Comparison of ENCODE assay signal across 10 cellular contexts in genomic region chr9:121367651-121368510, GRCh38. TPM values are rescaled to one million over a fixed set of nuclear protein-coding genes. Genes with fewer than 3 reads are reported as not detected.
DNase-seq lines count a peak whose midpoint lies in the region; ATAC-seq and TF ChIP-seq lines count a peak whose summit lies in the region.
"Had no signal": no experiment of that assay in that cellular context is flagged by ENCODE, and none has a peak within 500 bp of the region (broad histone marks: within the 10 kb centered on the region; RNA-seq: fewer than 3 reads in every experiment).

No MANE protein-coding gene starts in this region.

- TF ChIP-seq CTCF in H9 (conservative IDR thresholded peaks at IDR 0.05) (no peak), fibroblast of villous mesenchyme (IDR thresholded peaks at IDR 0.05; ENCODE audit: insufficient read depth, low read depth, low read length) (no peak), MM.1S (IDR thresholded peaks at IDR 0.05; ENCODE audit: low read length) (no peak)

- no peak overlapping the region for H2BK120ac ChIP-seq in H9 (ENCODE audit: low read depth, low read length, poor library complexity, severe bottlenecking)

- peaks cover 4 to 9% (median 6%) of the 10 kb centered on the region in 3 experiments; a peak in 6 of 7 replicates for H3K36me3 Mint-ChIP-seq in H9 (ENCODE audit: insufficient read depth in 1 of 3, low read depth in 3 of 3)

- H4K91ac ChIP-seq in H9 (ENCODE audit: insufficient read length, low read depth, low read length) = no peak overlapping the region

- H3K9me3 ChIP-seq in H9 (ENCODE audit: control insufficient read depth, low read depth, low read length) = no peaks in the 10 kb centered on the region
- no peaks in the 10 kb centered on the region for H3K9me3 ChIP-seq in MM.1S (replicated peaks; ENCODE audit: insufficient read depth, low read length)

- no peak for DNase-seq in H9
- peak; percentile 70 for DNase-seq in fibroblast of villous mesenchyme (ENCODE audit: low read depth)
- DNase-seq in skeletal muscle cell (ENCODE audit: low read depth) = no peak
- DNase-seq in MM.1S = no peak
- DNase-seq in activated CD4-positive, CD25-positive, alpha-beta regulatory T cell treated with anti-CD3 and anti-CD28 coated beads, Interleukin-2, amount 50 U/mL, for 72 hours = no peak
- DNase-seq: NCI-H1436 treated with DMSO at 0.1 percent for 48 hours had no signal

- H3K27ac Mint-ChIP-seq in H9 = peak overlapping the region in 2 of 3 experiments; percentile 13 to 94; a peak in 5 of 7 replicates

- H3K9me3 Mint-ChIP-seq in H9 = peaks cover 0 to 5% of the 10 kb centered on the region in 2 experiments; a peak in 3 of 5 replicates

- no peaks in the 10 kb centered on the region for H3K9me2 ChIP-seq in MM.1S (replicated peaks; ENCODE audit: insufficient read depth, low read length)

- H2AK5ac ChIP-seq in H9 (ENCODE audit: insufficient read length, low read length) = no peak overlapping the region

- H3K23ac ChIP-seq in H9 (ENCODE audit: insufficient read length, low read depth, low read length) = no peak overlapping the region

- H3K4ac ChIP-seq in H9 (ENCODE audit: low read depth, low read length) = no peak overlapping the region

- H3K23me2 ChIP-seq in H9 (ENCODE audit: insufficient read length, low read depth, low read length, poor library complexity, severe bottlenecking) = peaks cover 5% of the 10 kb centered on the region

- no peak overlapping the region for H3K18ac ChIP-seq in H9 (ENCODE audit: insufficient read length, low read depth, low read length)

- H3K4me1 ChIP-seq in H9 (ENCODE audit: insufficient read depth, low read length) (no peaks in the 10 kb centered on the region), MM.1S (ENCODE audit: low read length) (peaks cover 5% of the 10 kb centered on the region)

- no peak for ATAC-seq in SK-N-SH treated with all-trans-retinoic acid at 6 μM for 48 hours
- no peak for ATAC-seq in GM18505 (IDR thresholded peaks at IDR 0.05; ENCODE audit: unreplicated experiment)
- ATAC-seq in GM19324 (IDR thresholded peaks at IDR 0.05; ENCODE audit: low FRiP score, unreplicated experiment) = no peak
- ATAC-seq: sciatic nerve had no signal

- H3K27me3 ChIP-seq in H9 (ENCODE audit: insufficient read depth, low read length) (no peaks in the 10 kb centered on the region; the same call in 1 of the 2 replicates), MM.1S (replicated peaks; ENCODE audit: insufficient read depth, low read length) (peaks cover 12% of the 10 kb centered on the region; the same call in 1 of the 2 replicates)

- H3K79me2 ChIP-seq in H9 (ENCODE audit: insufficient read depth, low read length) = no peaks in the 10 kb centered on the region
- no peaks in the 10 kb centered on the region for H3K79me2 ChIP-seq in MM.1S (ENCODE audit: low read length)

- H2BK15ac ChIP-seq in H9 (ENCODE audit: low read depth, low read length) = no peak overlapping the region

- no peak overlapping the region for H2BK5ac ChIP-seq in H9 (ENCODE audit: insufficient read length, low read length)

- no peak overlapping the region for H2BK12ac ChIP-seq in H9 (ENCODE audit: insufficient read length, low read depth, low read length)

- H3K27ac ChIP-seq in H9 (ENCODE audit: insufficient read length, low read depth, low read length) (no peak overlapping the region), MM.1S (ENCODE audit: low read length) (no peak overlapping the region)

- H3K4me2 ChIP-seq in H9 (ENCODE audit: insufficient read depth, insufficient read length, low read length) (no peak overlapping the region), MM.1S (ENCODE audit: low read depth, low read length) (no peak overlapping the region)

- H3K27me3 Mint-ChIP-seq in H9 (ENCODE audit: low read depth) = peaks cover 39% of the 10 kb centered on the region

- H3K4me1 Mint-ChIP-seq in H9 = peaks cover 14 to 39% of the 10 kb centered on the region in 2 experiments

- H4K20me1 ChIP-seq in H9 (ENCODE audit: control insufficient read depth, insufficient read depth, insufficient read length) (no peaks in the 10 kb centered on the region), MM.1S (ENCODE audit: insufficient read depth, low read length) (no peaks in the 10 kb centered on the region)

- H4K5ac ChIP-seq in H9 (ENCODE audit: insufficient read length, low read depth, low read length) = no peak overlapping the region

- no CpG with 5 or more reads among the region's 4 CpGs for WGBS in H9 (ENCODE audit: extremely low coverage, insufficient read length, low lambda C conversion rate)

- H3K14ac ChIP-seq in H9 (ENCODE audit: insufficient read depth, low read length) = no peak overlapping the region

- H3K56ac ChIP-seq in H9 (ENCODE audit: insufficient read length, low read depth, low read length) = no peak overlapping the region

- no peak overlapping the region for H3T11ph ChIP-seq in H9 (ENCODE audit: low read length)

- H3K79me1 ChIP-seq in H9 (ENCODE audit: insufficient read depth, low read depth, low read length, poor library complexity, severe bottlenecking) = no peaks in the 10 kb centered on the region

- H2AFZ ChIP-seq in H9 (ENCODE audit: low read length) (no peak overlapping the region), MM.1S (ENCODE audit: low read length) (no peak overlapping the region)

- H3K9ac ChIP-seq in H9 (ENCODE audit: extremely low read depth, insufficient read length, low read length) (no peak overlapping the region), MM.1S (ENCODE audit: low read length) (no peak overlapping the region)

- TF ChIP-seq POLR2A in GM18505 (IDR thresholded peaks at IDR 0.05; ENCODE audit: borderline replicate concordance, extremely low read depth, insufficient read depth, insufficient read length) = no peak

- no peak overlapping the region for H2BK20ac ChIP-seq in H9 (ENCODE audit: low read depth, low read length, poor library complexity, severe bottlenecking)

- H3K4me3 Mint-ChIP-seq in H9 = peak overlapping the region in 1 of 2 experiments; percentile 81; a peak in 3 of 5 replicates

- H4K8ac ChIP-seq in H9 (replicated peaks; ENCODE audit: insufficient read length, low read depth, low read length) = no peak overlapping the region

- peak overlapping the region; percentile 95 for H3K4me3 ChIP-seq in fibroblast of villous mesenchyme (ENCODE audit: low read depth, low read length)
- H3K4me3 ChIP-seq in skeletal muscle cell (ENCODE audit: low read depth, low read length) = peak overlapping the region; percentile 76
- H3K4me3 ChIP-seq in MM.1S (ENCODE audit: low read length) = no peak overlapping the region

- H3K36me3 ChIP-seq in MM.1S (replicated peaks; ENCODE audit: insufficient read depth, low read length) = no peaks in the 10 kb centered on the region

- H3F3A ChIP-seq in MM.1S (ENCODE audit: insufficient read depth, low read length) = no peaks in the 10 kb centered on the region

TF ChIP-seq in SK-N-SH treated with all-trans-retinoic acid at 6 μM for 48 hours, 23 proteins besides CTCF, POLR2A, EP300 and RAD21 (continues in another document):
- TF ChIP-seq BACH2 (CRISPR knock-in tag; IDR thresholded peaks at IDR 0.05; ENCODE audit: borderline replicate concordance) (no peak), ISL1 (CRISPR knock-in tag; IDR thresholded peaks at IDR 0.05) (peak; percentile 99), SNAI2 (CRISPR knock-in tag; IDR thresholded peaks at IDR 0.05) (no peak), CREB5 (CRISPR knock-in tag; IDR thresholded peaks at IDR 0.05; ENCODE audit: low read depth) (peak; percentile 72; the same call in 1 of the 2 replicates), ZFP30 (CRISPR knock-in tag; IDR thresholded peaks at IDR 0.05) (no peak), ZNF70 (CRISPR knock-in tag; IDR thresholded peaks at IDR 0.05) (no peak), ZC3H10 (CRISPR knock-in tag; IDR thresholded peaks at IDR 0.05) (0 out of 2 replicates have a peak, but pooled peaks have one; percentile 48), TOX (CRISPR knock-in tag; IDR thresholded peaks at IDR 0.05; ENCODE audit: borderline replicate concordance) (no peak), ZNF565 (CRISPR knock-in tag; conservative IDR thresholded peaks at IDR 0.05; ENCODE audit: low read depth) (no peak)
- TF ChIP-seq, protein P1, sequence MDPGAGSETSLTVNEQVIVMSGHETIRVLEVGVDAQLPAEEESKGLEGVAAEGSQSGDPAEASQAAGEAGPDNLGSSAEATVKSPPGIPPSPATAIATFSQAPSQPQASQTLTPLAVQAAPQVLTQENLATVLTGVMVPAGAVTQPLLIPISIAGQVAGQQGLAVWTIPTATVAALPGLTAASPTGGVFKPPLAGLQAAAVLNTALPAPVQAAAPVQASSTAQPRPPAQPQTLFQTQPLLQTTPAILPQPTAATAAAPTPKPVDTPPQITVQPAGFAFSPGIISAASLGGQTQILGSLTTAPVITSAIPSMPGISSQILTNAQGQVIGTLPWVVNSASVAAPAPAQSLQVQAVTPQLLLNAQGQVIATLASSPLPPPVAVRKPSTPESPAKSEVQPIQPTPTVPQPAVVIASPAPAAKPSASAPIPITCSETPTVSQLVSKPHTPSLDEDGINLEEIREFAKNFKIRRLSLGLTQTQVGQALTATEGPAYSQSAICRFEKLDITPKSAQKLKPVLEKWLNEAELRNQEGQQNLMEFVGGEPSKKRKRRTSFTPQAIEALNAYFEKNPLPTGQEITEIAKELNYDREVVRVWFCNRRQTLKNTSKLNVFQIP (CRISPR knock-in tag; IDR thresholded peaks at IDR 0.05; ENCODE audit: borderline replicate concordance, low read depth) = no peak

RNA-seq across cellular contexts. Expression of gene STOM, which starts 2.2 kb away (rescaled TPM):
- total RNA-seq in H9 (2021) (14.5 and 15.3 TPM in 2 replicates), fibroblast of villous mesenchyme (118 and 168 TPM in 2 replicates)
